ENCODE assay signal across 16 cellular contexts in the genomic region with DNA sequence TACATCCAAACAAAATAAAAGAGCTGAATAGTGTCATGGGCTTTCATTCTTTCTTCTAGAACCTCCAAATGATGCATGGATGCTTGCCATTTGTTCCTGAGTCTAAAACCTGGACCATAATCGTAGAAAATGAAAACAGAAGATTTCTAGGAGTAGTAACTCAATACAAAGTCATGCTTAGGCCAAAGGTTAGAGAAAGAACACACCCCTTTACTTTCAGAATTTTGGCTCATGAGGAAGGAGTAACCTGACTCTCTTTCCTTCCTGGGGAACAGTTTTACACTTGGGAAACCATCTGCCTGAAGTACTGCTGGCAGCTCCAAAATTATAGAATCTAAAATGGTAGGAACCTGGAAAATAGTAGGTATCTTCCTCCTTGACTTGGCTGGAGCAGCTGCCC.
DNase-seq lines count a peak whose midpoint lies in the region; ATAC-seq and TF ChIP-seq lines count a peak whose summit lies in the region.
"Had no signal": no experiment of that assay in that cellular context is flagged by ENCODE, and none has a peak within 500 bp of the region (broad histone marks: within the 10 kb centered on the region; RNA-seq: fewer than 3 reads in every experiment).

No MANE protein-coding gene starts in this region.

- no peaks in the 10 kb centered on the region for H4K20me1 ChIP-seq in hepatocyte (ENCODE audit: insufficient read depth, poor library complexity, severe bottlenecking)

- H3K36me3 Mint-ChIP-seq in activated naive CD8-positive, alpha-beta T cell, result peaks cover 2% of the 10 kb centered on the region
- H3K36me3 Mint-ChIP-seq in activated naive CD8-positive, alpha-beta T cell treated with anti-CD3 and anti-CD28 coated beads for 36 hours, result peaks cover 4% of the 10 kb centered on the region

- no peaks in the 10 kb centered on the region for H3K9me3 ChIP-seq in SJSA1 (replicated peaks)
- no peaks in the 10 kb centered on the region for H3K9me3 ChIP-seq in hepatocyte (ENCODE audit: low read depth)
- H3K9me3 ChIP-seq in ascending aorta, result no peaks in the 10 kb centered on the region
- H3K9me3 ChIP-seq: body of pancreas had no signal

- no peak for DNase-seq in activated naive CD8-positive, alpha-beta T cell treated with anti-CD3 and anti-CD28 coated beads for 36 hours
- peak in 1 of 2 experiments; percentile 23 for DNase-seq in SJSA1 (ENCODE audit: low read depth in 1 of 2, low spot score in 2 of 2)
- DNase-seq in hepatocyte (ENCODE audit: low spot score), result no peak
- no peak for DNase-seq in ascending aorta (ENCODE audit: low spot score in 2 of 2)
- DNase-seq: activated CD4-positive, alpha-beta T cell treated with anti-CD3 and anti-CD28 coated beads, Interleukin-2, amount 50 U/mL, for 48 hours; body of pancreas; NCI-H1436 treated with DMSO at 0.1 percent for 48 hours; NCI-H526; stimulated activated CD4-positive, alpha-beta T cell treated with anti-CD3 and anti-CD28 coated beads, Interleukin-12 subunit alpha, Interleukin-12 subunit beta, amount 100 ng/mL, for 4 hours; T-helper 9 cell had no signal

- H3K4me1 ChIP-seq in SJSA1 (replicated peaks) (peaks cover 73% of the 10 kb centered on the region), hepatocyte (ENCODE audit: insufficient read depth) (peaks cover 48% of the 10 kb centered on the region), ascending aorta (no peaks in the 10 kb centered on the region)

- H2AFZ ChIP-seq in hepatocyte, result no peak overlapping the region

- H3K79me2 ChIP-seq in hepatocyte, result no peaks in the 10 kb centered on the region

- H3K4me2 ChIP-seq in hepatocyte, result no peak overlapping the region

- H3K27ac ChIP-seq in SJSA1, result peak overlapping the region; percentile 66
- H3K27ac ChIP-seq in hepatocyte, result peak overlapping the region; percentile 72
- no peak overlapping the region for H3K27ac ChIP-seq in ascending aorta
- H3K27ac ChIP-seq: foreskin keratinocyte had no signal

- H3K27ac Mint-ChIP-seq in activated naive CD8-positive, alpha-beta T cell, result peak overlapping the region; percentile 23
- no peak overlapping the region for H3K27ac Mint-ChIP-seq in activated naive CD8-positive, alpha-beta T cell treated with anti-CD3 and anti-CD28 coated beads for 36 hours

- H3K27me3 ChIP-seq in SJSA1 (replicated peaks) (no peaks in the 10 kb centered on the region), hepatocyte (no peaks in the 10 kb centered on the region), ascending aorta (no peaks in the 10 kb centered on the region)
- H3K27me3 ChIP-seq: body of pancreas, foreskin keratinocyte had no signal

- no peaks in the 10 kb centered on the region for H3K9me2 ChIP-seq in hepatocyte (replicated peaks; ENCODE audit: insufficient read depth)

- peaks cover 70% of the 10 kb centered on the region for H3K4me1 Mint-ChIP-seq in activated naive CD8-positive, alpha-beta T cell (ENCODE audit: low read depth)
- peaks cover 47% of the 10 kb centered on the region for H3K4me1 Mint-ChIP-seq in activated naive CD8-positive, alpha-beta T cell treated with anti-CD3 and anti-CD28 coated beads for 36 hours

- H3K36me3 ChIP-seq in SJSA1 (no peaks in the 10 kb centered on the region), hepatocyte (replicated peaks; ENCODE audit: insufficient read depth, low read depth) (no peaks in the 10 kb centered on the region), ascending aorta (no peaks in the 10 kb centered on the region)

- no peak for TF ChIP-seq CTCF in hepatocyte (IDR thresholded peaks at IDR 0.05; ENCODE audit: poor library complexity)
- no peak for TF ChIP-seq CTCF in ascending aorta (IDR thresholded peaks at IDR 0.05)

- H3K4me3 ChIP-seq in SJSA1 (no peak overlapping the region), hepatocyte (no peak overlapping the region), ascending aorta (no peak overlapping the region)
- H3K4me3 ChIP-seq: body of pancreas had no signal

- WGBS in hepatocyte (ENCODE audit: low lambda C conversion rate, missing lambda C conversion rate), result 51% methylated on average over 1 of the region's 1 CpG

- H3K9me3 Mint-ChIP-seq in activated naive CD8-positive, alpha-beta T cell (ENCODE audit: low read depth), result no peaks in the 10 kb centered on the region
- H3K9me3 Mint-ChIP-seq in activated naive CD8-positive, alpha-beta T cell treated with anti-CD3 and anti-CD28 coated beads for 36 hours, result no peaks in the 10 kb centered on the region
- H3K9me3 Mint-ChIP-seq: activated T-helper 2 cell treated with anti-CD3 and anti-CD28 coated beads, Interferon-gamma antibody, Interleukin-2, Interleukin-4, amounts not matched to agents 10 μg/mL and 5 μg/mL and 100 μg/mL, durations not matched to agents 14 hours and 24 hours and 36 hours had no signal

- ATAC-seq in HG03571 (IDR thresholded peaks at IDR 0.05; ENCODE audit: unreplicated experiment) (no peak), GM18861 (IDR thresholded peaks at IDR 0.05; ENCODE audit: unreplicated experiment) (no peak), GM18517 (IDR thresholded peaks at IDR 0.05; ENCODE audit: unreplicated experiment) (no peak)
- ATAC-seq: body of pancreas, foreskin keratinocyte had no signal

- intact Hi-C loops in ascending aorta (cut with DNase I), result no loop called here

- no peaks in the 10 kb centered on the region for H3K27me3 Mint-ChIP-seq in activated naive CD8-positive, alpha-beta T cell
- no peaks in the 10 kb centered on the region for H3K27me3 Mint-ChIP-seq in activated naive CD8-positive, alpha-beta T cell treated with anti-CD3 and anti-CD28 coated beads for 36 hours

- no peak overlapping the region for H3K4me3 Mint-ChIP-seq in activated naive CD8-positive, alpha-beta T cell
- H3K4me3 Mint-ChIP-seq in activated naive CD8-positive, alpha-beta T cell treated with anti-CD3 and anti-CD28 coated beads for 36 hours, result no peak overlapping the region

Comparison
In these comparisons a context has a peak if more than half of its experiments do, and no peak if none do; other contexts are left out.
1. H3K27ac ChIP-seq: peak in SJSA1 (single experiment) and hepatocyte (single experiment); none in ascending aorta (0 of 2).